1 cellular context compared by ENCODE assay signal in genomic region chr3:136653628-136654027, GRCh38.
TF ChIP-seq lines count a peak whose summit lies in the region.

No MANE protein-coding gene starts in this region.

TF ChIP-seq in WTC11, 78 proteins besides CTCF, POLR2A, EP300 and RAD21 (continued from another document):
- TF ChIP-seq ZNF532 (CRISPR knock-in tag; IDR thresholded peaks at IDR 0.05; ENCODE audit: borderline replicate concordance) (no peak), ATF2 (CRISPR knock-in tag; IDR thresholded peaks at IDR 0.05; ENCODE audit: borderline replicate concordance, low read depth) (no peak), TP53 (CRISPR knock-in tag; IDR thresholded peaks at IDR 0.05) (no peak), RORB (CRISPR knock-in tag; IDR thresholded peaks at IDR 0.05) (no peak), ZNF416 (CRISPR knock-in tag; IDR thresholded peaks at IDR 0.05) (no peak), RELA (CRISPR knock-in tag; IDR thresholded peaks at IDR 0.05; ENCODE audit: borderline replicate concordance) (no peak), STAT6 (CRISPR knock-in tag; conservative IDR thresholded peaks at IDR 0.05; ENCODE audit: low read depth) (no peak), ATF3 (CRISPR knock-in tag; conservative IDR thresholded peaks at IDR 0.05) (no peak), SOX15 (CRISPR knock-in tag; IDR thresholded peaks at IDR 0.05) (no peak)
TF ChIP-seq in WTC11: peak in this region for 0.
